18 cellular contexts compared by ENCODE assay signal in the genomic region with DNA sequence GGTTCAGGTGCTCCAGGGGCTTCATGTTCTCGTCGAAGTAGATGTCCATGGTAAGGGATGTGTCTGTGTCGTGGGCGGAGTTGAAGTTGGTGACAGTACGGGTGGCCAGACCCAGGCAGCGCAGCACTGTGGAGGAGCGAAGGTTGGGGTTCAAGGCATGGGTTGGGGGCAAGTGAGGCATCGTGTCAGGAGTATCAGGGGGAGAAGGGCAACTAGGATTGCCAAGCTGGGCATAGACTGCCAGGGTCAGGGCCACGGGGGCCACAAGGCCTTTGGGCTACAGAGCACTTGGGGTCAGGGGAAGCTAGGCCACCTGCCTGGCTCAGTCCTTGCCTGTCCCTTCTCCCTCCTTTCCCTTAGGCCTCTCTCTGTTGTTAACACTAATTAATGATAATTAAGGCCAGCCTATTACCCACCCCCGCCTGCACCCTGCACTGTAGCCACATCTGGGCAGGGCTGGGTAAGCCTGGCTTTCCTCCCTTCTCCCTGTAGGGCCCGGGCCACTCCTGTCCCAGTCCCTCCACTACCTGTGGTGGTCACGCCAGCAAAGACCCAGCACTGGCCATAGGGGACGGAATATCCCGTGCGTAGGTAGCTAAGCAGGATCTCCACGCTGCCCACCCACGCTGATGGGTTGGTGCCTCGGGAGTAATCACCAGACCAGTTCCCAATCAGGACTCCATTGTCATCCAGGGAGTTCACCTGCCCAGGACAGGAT. TPM values are rescaled to one million over a fixed set of nuclear protein-coding genes. Genes with fewer than 3 reads are reported as not detected.
DNase-seq lines count a peak whose midpoint lies in the region; ATAC-seq, FAIRE-seq and TF ChIP-seq lines count a peak whose summit lies in the region.
"Had no signal": no experiment of that assay in that cellular context is flagged by ENCODE, and none has a peak within 500 bp of the region (broad histone marks: within the 10 kb centered on the region; RNA-seq: fewer than 3 reads in every experiment).

No MANE protein-coding gene starts in this region.

- H3K36me3 ChIP-seq in Caco-2 (ENCODE audit: control insufficient read depth, insufficient read depth, low read length) (no peaks in the 10 kb centered on the region), body of pancreas (replicated peaks in 1 of 2; ENCODE audit: insufficient read depth in 1 of 2, low read depth in 2 of 2) (peaks cover 0 to 2% of the 10 kb centered on the region in 2 donors), esophagus squamous epithelium (peaks cover 0 to 85% (median 24%) of the 10 kb centered on the region in 3 donors), pancreas (no peaks in the 10 kb centered on the region)
- H3K36me3 ChIP-seq: HAP-1 had no signal

- H3K9me3 ChIP-seq in Caco-2 (no peaks in the 10 kb centered on the region), body of pancreas (no peaks in the 10 kb centered on the region), esophagus squamous epithelium (no peaks in the 10 kb centered on the region), pancreas (no peaks in the 10 kb centered on the region)
- H3K9me3 ChIP-seq: BLaER1 treated with 17β-estradiol and CSF1 and Interleukin-3, amounts not matched to agents 10 nM and 100 nM; HAP-1 had no signal

- no peaks in the 10 kb centered on the region for H3K27me3 ChIP-seq in Caco-2 (replicated peaks; ENCODE audit: control insufficient read depth, insufficient read depth, low read length)
- no peaks in the 10 kb centered on the region for H3K27me3 ChIP-seq in body of pancreas
- H3K27me3 ChIP-seq in esophagus squamous epithelium: no peaks in the 10 kb centered on the region
- no peaks in the 10 kb centered on the region for H3K27me3 ChIP-seq in pancreas
- H3K27me3 ChIP-seq: BLaER1 treated with 17β-estradiol and CSF1 and Interleukin-3, amounts not matched to agents 10 nM and 100 nM had no signal

- peak overlapping the region; percentile 16 for H3K27ac Mint-ChIP-seq in Caco-2 (ENCODE audit: unreplicated experiment)

- TF ChIP-seq CTCF in Caco-2 (IDR thresholded peaks at IDR 0.05; ENCODE audit: insufficient read depth in 1 of 2, low read depth in 1 of 2, low read length in 1 of 2, severe bottlenecking in 1 of 2, unreplicated experiment in 1 of 2) (no peak), body of pancreas (IDR thresholded peaks at IDR 0.05) (no peak), esophagus squamous epithelium (IDR thresholded peaks at IDR 0.05) (no peak), pancreas (IDR thresholded peaks at IDR 0.05) (no peak), GM20000 (IDR thresholded peaks at IDR 0.05; ENCODE audit: extremely low read depth, missing control alignments) (no peak)

- no peaks in the 10 kb centered on the region for H3K36me3 Mint-ChIP-seq in Caco-2 (ENCODE audit: insufficient read depth, unreplicated experiment)

- H3K4me1 ChIP-seq in Caco-2 (0 out of 2 replicates have a peak, but pooled peaks cover 6% of the 10 kb centered on the region), body of pancreas (peaks cover 15% of the 10 kb centered on the region), esophagus squamous epithelium (peaks cover 9 to 51% (median 27%) of the 10 kb centered on the region in 3 donors), pancreas (no peaks in the 10 kb centered on the region)
- H3K4me1 ChIP-seq: BLaER1 treated with 17β-estradiol and CSF1 and Interleukin-3, amounts not matched to agents 10 nM and 100 nM; HAP-1 had no signal

- intact Hi-C loops in Caco-2 (cut with micrococcal nuclease; ENCODE audit: unreplicated experiment) (no loop called here), body of pancreas (cut with DNase I) (no loop called here), esophagus squamous epithelium (cut with DNase I) (no loop called here), pancreas (cut with DNase I) (no loop called here)

- BruUV-seq in Caco-2 (replicated peaks; lab: Mats Ljungman, UMichigan): no TSS peak

- no peaks in the 10 kb centered on the region for H3K27me3 Mint-ChIP-seq in Caco-2 (ENCODE audit: insufficient read depth, unreplicated experiment)

- no peak overlapping the region for H3K4me3 Mint-ChIP-seq in Caco-2 (ENCODE audit: unreplicated experiment)

- WGBS in body of pancreas, 2 donors: 77 to 82% methylated on average over 13 to 18 of the region's 18 CpGs
- WGBS in esophagus squamous epithelium, 2 donors: 71 to 90% methylated on average over 7 to 16 of the region's 18 CpGs
- 82 to 90% methylated on average over 18 of the region's 18 CpGs for WGBS in pancreas, 2 donors

- no peaks in the 10 kb centered on the region for H3K9me3 Mint-ChIP-seq in Caco-2 (ENCODE audit: unreplicated experiment)

- H3K4me1 Mint-ChIP-seq in Caco-2 (ENCODE audit: low read depth, unreplicated experiment): no peaks in the 10 kb centered on the region

- H3K4me3 ChIP-seq in Caco-2 (ENCODE audit: low read depth, low read length) (no peak overlapping the region), body of pancreas (no peak overlapping the region), esophagus squamous epithelium (peak overlapping the region; percentile 36 to 57 (median 48)), pancreas (no peak overlapping the region)
- H3K4me3 ChIP-seq: BLaER1 treated with 17β-estradiol and CSF1 and Interleukin-3, amounts not matched to agents 10 nM and 100 nM; HAP-1; K562 had no signal

- H3K27ac ChIP-seq in body of pancreas (peak overlapping the region; percentile 62 to 89 (median 78)), esophagus squamous epithelium (peak overlapping the region; percentile 73 to 89 (median 84)), pancreas (peak overlapping the region in 3 of 4 donors; percentile 61 to 78 (median 64))
- H3K27ac ChIP-seq: BLaER1 treated with 17β-estradiol and CSF1 and Interleukin-3, amounts not matched to agents 10 nM and 100 nM had no signal

- TF ChIP-seq POLR2A in body of pancreas (IDR thresholded peaks at IDR 0.05): no peak
- no peak for TF ChIP-seq POLR2A in esophagus squamous epithelium (IDR thresholded peaks at IDR 0.05)

- no peak for FAIRE-seq in pancreas (lab: Jason Lieb, UNC)
- FAIRE-seq: HTR-8/SVneo, K562 had no signal

- CTCF ChIA-PET in Caco-2 (lab: Charles Lee): no interaction called here

- POLR2A ChIA-PET in Caco-2 (lab: Charles Lee): no interaction called here

- no peak for ATAC-seq in body of pancreas
- ATAC-seq in pancreas: peak in 1 of 4 donors; percentile 5
- ATAC-seq: K562, Panc1 had no signal

- DNase-seq in Caco-2 (no peak), body of pancreas (no peak), esophagus squamous epithelium (lab: John Stamatoyannopoulos, UW) (no peak), pancreas (peak in 2 of 6 donors; percentile 35 to 42), GF-D8 (lab: John Stamatoyannopoulos, UW) (no peak), GM20000 (ENCODE audit: low spot score) (no peak), NCI-H748 treated with DMSO at 0.1 percent for 48 hours (lab: John Stamatoyannopoulos, UW) (no peak), SHP77 treated with DMSO at 0.1 percent for 48 hours (lab: John Stamatoyannopoulos, UW) (no peak)
- DNase-seq: DMS 273 treated with DMSO at 0.1 percent for 48 hours, NCI-H1092 treated with DMSO at 0.1 percent for 48 hours, NCI-H1930, NCI-H510A, SIG-M5 had no signal

RNA-seq across cellular contexts. Expression of gene TGM1, which starts 4.3 kb away (rescaled TPM):
- total RNA-seq in Caco-2 (2022) (5.9 and 6.1 TPM in 2 replicates), body of pancreas (10 to 100 TPM in 1 of 2 donors, 1 to 10 TPM in 1; 2.9 to 13.8 TPM), esophagus squamous epithelium (1,000 to 10,000 TPM in 2 of 4 donors, 100 to 1,000 TPM in 2; 566 to 1,879 (median 1,037) TPM), pancreas (1 to 10 TPM; 1.2 to 3.8 (median 2.2) TPM)
- 1 to 10 TPM; 4.8 to 5.4 TPM for polyA plus RNA-seq in pancreas

RNA-seq across cellular contexts. Expression of gene RABGGTA, which starts 12.7 kb away (rescaled TPM):
- 27.1 and 30.4 TPM in 2 replicates for total RNA-seq in Caco-2 (2022)
- 10 to 100 TPM; 18.4 to 90.0 TPM for total RNA-seq in body of pancreas
- total RNA-seq in esophagus squamous epithelium: 100 to 1,000 TPM in 2 of 4 donors, 10 to 100 TPM in 2; 68.9 to 171 (median 108) TPM
- 10 to 100 TPM; 15.4 to 21.0 (median 18.2) TPM for total RNA-seq in pancreas
- 10 to 100 TPM; 49.1 to 51.5 TPM for polyA plus RNA-seq in pancreas

RNA-seq across cellular contexts. Expression of gene TINF2, which starts 16.3 kb away (rescaled TPM):
- 33.4 and 34.4 TPM in 2 replicates for total RNA-seq in Caco-2 (2022)
- total RNA-seq in body of pancreas: 10 to 100 TPM; 28.3 to 35.3 TPM
- 10 to 100 TPM; 46.3 to 94.3 (median 56.1) TPM for total RNA-seq in esophagus squamous epithelium
- 10 to 100 TPM; 32.1 to 42.6 (median 34.4) TPM for total RNA-seq in pancreas
- polyA plus RNA-seq in pancreas: 10 to 100 TPM; 23.8 to 43.8 TPM

RNA-seq across cellular contexts. Expression of gene GMPR2, which starts 26.0 kb away (rescaled TPM):
- total RNA-seq in Caco-2 (2022) (76.9 and 80.1 TPM in 2 replicates), body of pancreas (10 to 100 TPM; 30.9 to 41.9 TPM), esophagus squamous epithelium (10 to 100 TPM; 18.5 to 47.7 (median 33.1) TPM), pancreas (10 to 100 TPM; 24.3 to 37.0 (median 28.6) TPM)
- 10 to 100 TPM; 23.6 to 48.1 TPM for polyA plus RNA-seq in pancreas

RNA-seq across cellular contexts. Expression of gene NEDD8, which starts 26.5 kb away (rescaled TPM):
- 210 and 218 TPM in 2 replicates for total RNA-seq in Caco-2 (2022)
- 10 to 100 TPM; 28.7 to 77.6 TPM for total RNA-seq in body of pancreas
- total RNA-seq in esophagus squamous epithelium: 100 to 1,000 TPM in 3 of 4 donors, 10 to 100 TPM in 1; 93.1 to 182 (median 121) TPM
- 10 to 100 TPM; 32.5 to 65.1 (median 46.9) TPM for total RNA-seq in pancreas
- 100 to 1,000 TPM in 1 of 2 donors, 10 to 100 TPM in 1; 62.8 to 118 TPM for polyA plus RNA-seq in pancreas

Comparison
In these comparisons a context has a peak if more than half of its experiments do, and no peak if none do; other contexts are left out.
1. H3K4me3 ChIP-seq: peak in esophagus squamous epithelium (4 of 4); none in Caco-2 (single experiment), body of pancreas (0 of 2) and pancreas (0 of 4).
2. RNA of gene TGM1, which starts 4.3 kb away (total RNA-seq): 566 to 1,879 TPM in esophagus squamous epithelium; 2.9 to 13.8 TPM in body of pancreas, 5.9 to 6.1 TPM in Caco-2 and 1.2 to 3.8 TPM in pancreas; every median in the first group is over 10 times any median in the second.
3. Peak in every context shown above with its lines, with median percentiles within 50 percentile points of each other: H3K27ac ChIP-seq.